7 cellular contexts compared by ENCODE assay signal in genomic region chr11:74169736-74170458, GRCh38. TPM values are rescaled to one million over a fixed set of nuclear protein-coding genes. Genes with fewer than 3 reads are reported as not detected.
A peak's percentile ranks its signal among the peaks of the same experiment; 100 is the strongest.
DNase-seq lines count a peak whose midpoint lies in the region; ATAC-seq and TF ChIP-seq lines count a peak whose summit lies in the region.

No MANE protein-coding gene starts in this region.

- H3K9ac ChIP-seq in GM23248 (peak overlapping the region; percentile 81), PC-3 (ENCODE audit: low read length) (peak overlapping the region; percentile 78)

- peak overlapping the region; percentile 68 for H3K4me2 ChIP-seq in GM23248 (ENCODE audit: unreplicated experiment)
- peak overlapping the region; percentile 92 for H3K4me2 ChIP-seq in PC-3 (ENCODE audit: low read length)

- peak overlapping the region; percentile 95 for H3K4me3 ChIP-seq in GM23248
- H3K4me3 ChIP-seq in PC-3 (ENCODE audit: low read length) = peak overlapping the region; percentile 87
- H3K4me3 ChIP-seq in foreskin fibroblast (ENCODE audit: low read depth in 1 of 2, low read length in 2 of 2) = peak overlapping the region; percentile 91 to 100
- peak overlapping the region; percentile 60 to 76 (median 70) for H3K4me3 ChIP-seq in skin epidermis

- no peak overlapping the region for H3K4me3 Mint-ChIP-seq in stimulated activated naive B cell treated with anti-CD40 and anti-IgM and Interleukin-4, amounts not matched to agents 10 μg/mL and 1 μg/mL and 100 μg/mL, for 72 hours

- no peaks in the 10 kb centered on the region for H3K27me3 Mint-ChIP-seq in stimulated activated naive B cell treated with anti-CD40 and anti-IgM and Interleukin-4, amounts not matched to agents 10 μg/mL and 1 μg/mL and 100 μg/mL, for 72 hours

- H3K27me3 ChIP-seq in GM23248 (replicated peaks; ENCODE audit: insufficient read depth) (no peaks in the 10 kb centered on the region), PC-3 (ENCODE audit: low read length) (no peaks in the 10 kb centered on the region)

- no peak for ATAC-seq in PC-3
- no peak for ATAC-seq in stimulated activated naive B cell treated with anti-CD40 and anti-IgM and Interleukin-4, amounts not matched to agents 10 μg/mL and 1 μg/mL and 100 μg/mL, for 72 hours (replicated peaks)

- POLR2A ChIA-PET in PC-3 (lab: Charles Lee; ENCODE audit: unreplicated experiment) = interaction anchor here (0.5 to 0.7 kb wide), 2 partner anchors 16 to 51 kb away, joined by 3 to 15 read pairs; no protein-coding TSS in a partner anchor

- peaks cover 69% of the 10 kb centered on the region for H3K79me2 ChIP-seq in GM23248 (ENCODE audit: insufficient read depth)
- peaks cover 68% of the 10 kb centered on the region for H3K79me2 ChIP-seq in PC-3 (ENCODE audit: low read length)

- BruUV-seq in PC-3 (replicated peaks; lab: Mats Ljungman, UMichigan) = no TSS peak

- 7 to 8% methylated on average over 9 of the region's 9 CpGs for WGBS in GM23248 (ENCODE audit: low coverage in 1 of 2, low lambda C conversion rate in 2 of 2, missing lambda C conversion rate in 2 of 2), 2 experiments

- peak; percentile 12 for DNase-seq in GM23248
- no peak for DNase-seq in PC-3
- DNase-seq in foreskin fibroblast = no peak
- no peak for DNase-seq in stimulated activated naive B cell treated with anti-CD40 and anti-IgM and Interleukin-4, amounts not matched to agents 10 μg/mL and 1 μg/mL and 100 μg/mL, for 72 hours
- DNase-seq in ecto neural progenitor cell (ENCODE audit: low spot score) = no peak
- no peak for DNase-seq in SIG-M5 (lab: John Stamatoyannopoulos, UW)

- H3K36me3 Mint-ChIP-seq in stimulated activated naive B cell treated with anti-CD40 and anti-IgM and Interleukin-4, amounts not matched to agents 10 μg/mL and 1 μg/mL and 100 μg/mL, for 72 hours = peaks cover 4 to 11% of the 10 kb centered on the region in 2 donors

- H2AFZ ChIP-seq in GM23248 (peak overlapping the region; percentile 95), PC-3 (ENCODE audit: low read length) (peak overlapping the region; percentile 89)

- in situ Hi-C loops in GM23248 (cut with MboI) = no loop called here

- no peaks in the 10 kb centered on the region for H4K20me1 ChIP-seq in GM23248 (ENCODE audit: insufficient read depth)
- H4K20me1 ChIP-seq in PC-3 (ENCODE audit: low read length) = 0 out of 2 replicates have a peak, but pooled peaks cover 8% of the 10 kb centered on the region

- TF ChIP-seq CTCF in PC-3 (conservative IDR thresholded peaks at IDR 0.05; ENCODE audit: low read depth, low read length) (no peak), foreskin fibroblast (IDR thresholded peaks at IDR 0.05; ENCODE audit: low read depth, low read length) (no peak)

- H3K27ac ChIP-seq in GM23248 = peak overlapping the region; percentile 88
- H3K27ac ChIP-seq in PC-3 (ENCODE audit: low read length) = peak overlapping the region; percentile 68
- peak overlapping the region in 18 of 21 experiments; percentile 62 to 95 (median 88) for H3K27ac ChIP-seq in skin epidermis

- H3K27ac Mint-ChIP-seq in stimulated activated naive B cell treated with anti-CD40 and anti-IgM and Interleukin-4, amounts not matched to agents 10 μg/mL and 1 μg/mL and 100 μg/mL, for 72 hours = no peak overlapping the region

- no peaks in the 10 kb centered on the region for H3K9me3 Mint-ChIP-seq in stimulated activated naive B cell treated with anti-CD40 and anti-IgM and Interleukin-4, amounts not matched to agents 10 μg/mL and 1 μg/mL and 100 μg/mL, for 72 hours

- H3K9me2 ChIP-seq in GM23248 (ENCODE audit: insufficient read depth) (no peaks in the 10 kb centered on the region), PC-3 (replicated peaks; ENCODE audit: low read length) (no peaks in the 10 kb centered on the region)

- CTCF ChIA-PET in PC-3 (lab: Charles Lee) = interaction anchor here (0.6 to 1.5 kb wide), 3 partner anchors 113 to 224 kb away, joined by 4 to 16 read pairs (median 5); partner anchors contain the start of gene UCP2

- H3K4me1 Mint-ChIP-seq in stimulated activated naive B cell treated with anti-CD40 and anti-IgM and Interleukin-4, amounts not matched to agents 10 μg/mL and 1 μg/mL and 100 μg/mL, for 72 hours = peaks cover 0 to 4% of the 10 kb centered on the region in 2 donors

- H3K9me3 ChIP-seq in GM23248 (ENCODE audit: low read depth) (no peaks in the 10 kb centered on the region), PC-3 (ENCODE audit: low read length) (no peaks in the 10 kb centered on the region)

- H3K4me1 ChIP-seq in GM23248 (ENCODE audit: insufficient read depth) = peaks cover 37% of the 10 kb centered on the region
- peaks cover 38% of the 10 kb centered on the region for H3K4me1 ChIP-seq in PC-3 (ENCODE audit: insufficient read depth, low read length)

- intact Hi-C loops in PC-3 (cut with micrococcal nuclease) = loop anchor here (2.0 to 10.0 kb wide), 3 partner anchors 15 to 185 kb away; partner anchors contain the start of gene UCP2

- H3F3A ChIP-seq in GM23248 (ENCODE audit: insufficient read depth) (peaks cover 10% of the 10 kb centered on the region; the same call in 1 of the 2 replicates), PC-3 (ENCODE audit: low read length, unreplicated experiment) (no peaks in the 10 kb centered on the region)

- H3K36me3 ChIP-seq in GM23248 (ENCODE audit: low read depth) = peaks cover 21% of the 10 kb centered on the region
- peaks cover 22% of the 10 kb centered on the region for H3K36me3 ChIP-seq in PC-3 (ENCODE audit: low read depth, low read length)

RNA-seq across cellular contexts. Expression of gene C2CD3, which starts 0.9 kb away (rescaled TPM):
- 9.2 and 29.6 TPM in 2 replicates for total RNA-seq in GM23248 (2014; rRNA removed; shearing (Covaris generic))
- 6.9 and 7.3 TPM in 2 replicates for polyA plus RNA-seq in GM23248 (2016; fragmentation: Nextera tagmentation; extraction: Ambion mirVana)
- 27.3 and 32.6 TPM in 2 replicates for total RNA-seq in PC-3 (2014; rRNA removed)

RNA-seq across cellular contexts. Expression of gene PPME1, which starts 1.2 kb away (rescaled TPM):
- total RNA-seq in GM23248 (2014; rRNA removed; shearing (Covaris generic)) = 41.5 and 43.6 TPM in 2 replicates
- polyA plus RNA-seq in GM23248 (2016; fragmentation: Nextera tagmentation; extraction: Ambion mirVana) = 62.1 and 63.5 TPM in 2 replicates
- total RNA-seq in PC-3 (2014; rRNA removed) = 48.4 and 66.2 TPM in 2 replicates
